ENCODE assay signal across 14 cellular contexts in genomic region chr6:15511248-15512125, GRCh38.
DNase-seq lines count a peak whose midpoint lies in the region; ATAC-seq and TF ChIP-seq lines count a peak whose summit lies in the region.
"Had no signal": no experiment of that assay in that cellular context is flagged by ENCODE, and none has a peak within 500 bp of the region (broad histone marks: within the 10 kb centered on the region; RNA-seq: fewer than 3 reads in every experiment).

No MANE protein-coding gene starts in this region.

- TF ChIP-seq CTCF in gastrocnemius medialis (IDR thresholded peaks at IDR 0.05 in 4 of 5, conservative IDR thresholded peaks at IDR 0.05 in 1 of 5) (no peak), prostate gland (IDR thresholded peaks at IDR 0.05) (no peak)

- ATAC-seq in central memory CD8-positive, alpha-beta T cell (replicated peaks; ENCODE audit: extremely low read depth, poor library complexity, severe bottlenecking), result no peak
- ATAC-seq in gastrocnemius medialis (peak; percentile 85 to 86), GM18907 (IDR thresholded peaks at IDR 0.05; ENCODE audit: unreplicated experiment) (no peak)
- ATAC-seq: body of pancreas had no signal

- 89% methylated on average over 14 of the region's 14 CpGs for WGBS in prostate gland

- intact Hi-C loops in activated CD4-positive, alpha-beta T cell treated with anti-CD3 and anti-CD28 coated beads, Interleukin-2, amount 10 ng/mL, durations not matched to agents 24 days and 14 days (cut with micrococcal nuclease), result no loop called here
- intact Hi-C loops in gastrocnemius medialis (cut with DNase I; ENCODE audit: low total_unique reads), result loop anchor here (2.0 to 10.0 kb wide), 4 partner anchors 83 to 621 kb away; no protein-coding TSS in a partner anchor
- intact Hi-C loops in prostate gland (cut with DNase I), result no loop called here

- H3K4me1 Mint-ChIP-seq in activated CD4-positive, alpha-beta T cell treated with anti-CD3 and anti-CD28 coated beads, Interleukin-2, amount 10 ng/mL, durations not matched to agents 24 days and 14 days, result peaks cover 5% of the 10 kb centered on the region
- peaks cover 13% of the 10 kb centered on the region for H3K4me1 Mint-ChIP-seq in central memory CD8-positive, alpha-beta T cell
- peaks cover 38 to 58% of the 10 kb centered on the region in 2 donors for H3K4me1 Mint-ChIP-seq in immature natural killer cell
- H3K4me1 Mint-ChIP-seq: activated CD4-positive, alpha-beta memory T cell treated with anti-CD3 and anti-CD28 coated beads, Interleukin-2, amount 10 ng/mL, durations not matched to agents 7 days and 5 days had no signal

- no peaks in the 10 kb centered on the region for H3K27me3 Mint-ChIP-seq in activated CD4-positive, alpha-beta T cell treated with anti-CD3 and anti-CD28 coated beads, Interleukin-2, amount 10 ng/mL, durations not matched to agents 24 days and 14 days
- no peaks in the 10 kb centered on the region for H3K27me3 Mint-ChIP-seq in central memory CD8-positive, alpha-beta T cell
- H3K27me3 Mint-ChIP-seq in immature natural killer cell (ENCODE audit: low read depth in 3 of 3), result peaks cover 17 to 22% (median 21%) of the 10 kb centered on the region in 3 donors
- H3K27me3 Mint-ChIP-seq: activated CD4-positive, alpha-beta memory T cell treated with anti-CD3 and anti-CD28 coated beads, Interleukin-2, amount 10 ng/mL, durations not matched to agents 7 days and 5 days had no signal

- in situ Hi-C loops in gastrocnemius medialis (cut with MboI; ENCODE audit: low sequenced_read_pairs in 4 of 4), result loop anchor here in 2 of 4 donors (10.0 to 25.0 kb wide), 2 partner anchors 101 to 113 kb away; no protein-coding TSS in a partner anchor

- no peak overlapping the region for H3K4me3 Mint-ChIP-seq in activated CD4-positive, alpha-beta T cell treated with anti-CD3 and anti-CD28 coated beads, Interleukin-2, amount 10 ng/mL, durations not matched to agents 24 days and 14 days
- no peak overlapping the region for H3K4me3 Mint-ChIP-seq in central memory CD8-positive, alpha-beta T cell
- no peak overlapping the region for H3K4me3 Mint-ChIP-seq in immature natural killer cell
- H3K4me3 Mint-ChIP-seq: activated CD4-positive, alpha-beta memory T cell treated with anti-CD3 and anti-CD28 coated beads, Interleukin-2, amount 10 ng/mL, durations not matched to agents 7 days and 5 days had no signal

- H3K9me3 ChIP-seq in gastrocnemius medialis (no peaks in the 10 kb centered on the region), prostate gland (no peaks in the 10 kb centered on the region)
- H3K9me3 ChIP-seq: body of pancreas, upper lobe of left lung had no signal

- peaks cover 0 to 10% of the 10 kb centered on the region in 2 donors for H3K36me3 ChIP-seq in gastrocnemius medialis
- H3K36me3 ChIP-seq in prostate gland, result no peaks in the 10 kb centered on the region

- peak overlapping the region; percentile 20 for H3K27ac Mint-ChIP-seq in activated CD4-positive, alpha-beta T cell treated with anti-CD3 and anti-CD28 coated beads, Interleukin-2, amount 10 ng/mL, durations not matched to agents 24 days and 14 days
- H3K27ac Mint-ChIP-seq in central memory CD8-positive, alpha-beta T cell (ENCODE audit: low read depth), result peak overlapping the region; percentile 81
- H3K27ac Mint-ChIP-seq in immature natural killer cell, result peak overlapping the region in 4 of 6 donors; percentile 28 to 79 (median 55)
- H3K27ac Mint-ChIP-seq: activated CD4-positive, alpha-beta memory T cell treated with anti-CD3 and anti-CD28 coated beads, Interleukin-2, amount 10 ng/mL, durations not matched to agents 7 days and 5 days had no signal

- no peak for DNase-seq in activated CD4-positive, alpha-beta T cell treated with anti-CD3 and anti-CD28 coated beads, Interleukin-2, amount 10 ng/mL, durations not matched to agents 24 days and 14 days
- no peak for DNase-seq in activated CD4-positive, alpha-beta T cell treated with anti-CD3 and anti-CD28 coated beads for 4 hours
- DNase-seq in central memory CD8-positive, alpha-beta T cell (ENCODE audit: low spot score in 2 of 2), result no peak
- DNase-seq in immature natural killer cell (no peak), gastrocnemius medialis (peak; percentile 89 to 97), prostate gland (ENCODE audit: low spot score) (no peak), kidney glomerular epithelial cell (lab: John Stamatoyannopoulos, UW) (no peak)
- DNase-seq: activated CD4-positive, alpha-beta memory T cell treated with anti-CD3 and anti-CD28 coated beads, Interleukin-2, amount 10 ng/mL, durations not matched to agents 7 days and 5 days; activated gamma-delta T cell; body of pancreas; effector CD4-positive, alpha-beta T cell; upper lobe of left lung had no signal

- H3K27ac ChIP-seq in gastrocnemius medialis, result peak overlapping the region; percentile 86 to 92 (median 88)
- H3K27ac ChIP-seq in prostate gland, result no peak overlapping the region
- H3K27ac ChIP-seq: 22Rv1, body of pancreas, upper lobe of left lung had no signal

- H3K4me3 ChIP-seq in gastrocnemius medialis, result no peak overlapping the region
- no peak overlapping the region for H3K4me3 ChIP-seq in prostate gland
- H3K4me3 ChIP-seq: body of pancreas, upper lobe of left lung had no signal

- H3K4me1 ChIP-seq in gastrocnemius medialis, result peaks cover 36 to 53% of the 10 kb centered on the region in 2 donors
- no peaks in the 10 kb centered on the region for H3K4me1 ChIP-seq in prostate gland (replicated peaks)
- H3K4me1 ChIP-seq: body of pancreas had no signal

- H3K9me3 Mint-ChIP-seq in activated CD4-positive, alpha-beta T cell treated with anti-CD3 and anti-CD28 coated beads, Interleukin-2, amount 10 ng/mL, durations not matched to agents 24 days and 14 days, result no peaks in the 10 kb centered on the region
- no peaks in the 10 kb centered on the region for H3K9me3 Mint-ChIP-seq in central memory CD8-positive, alpha-beta T cell
- no peaks in the 10 kb centered on the region for H3K9me3 Mint-ChIP-seq in immature natural killer cell
- H3K9me3 Mint-ChIP-seq: activated CD4-positive, alpha-beta memory T cell treated with anti-CD3 and anti-CD28 coated beads, Interleukin-2, amount 10 ng/mL, durations not matched to agents 7 days and 5 days had no signal

- TF ChIP-seq POLR2A in gastrocnemius medialis (IDR thresholded peaks at IDR 0.05) (no peak), prostate gland (IDR thresholded peaks at IDR 0.05) (no peak)

- H3K36me3 Mint-ChIP-seq in activated CD4-positive, alpha-beta T cell treated with anti-CD3 and anti-CD28 coated beads, Interleukin-2, amount 10 ng/mL, durations not matched to agents 24 days and 14 days (ENCODE audit: low read depth), result peaks cover 70% of the 10 kb centered on the region
- peaks cover 49% of the 10 kb centered on the region for H3K36me3 Mint-ChIP-seq in central memory CD8-positive, alpha-beta T cell (ENCODE audit: insufficient read depth)
- peaks cover 13 to 41% (median 20%) of the 10 kb centered on the region in 3 donors for H3K36me3 Mint-ChIP-seq in immature natural killer cell

- H3K27me3 ChIP-seq in gastrocnemius medialis (no peaks in the 10 kb centered on the region), prostate gland (replicated peaks; ENCODE audit: insufficient read depth) (no peaks in the 10 kb centered on the region)
- H3K27me3 ChIP-seq: body of pancreas, upper lobe of left lung had no signal

Comparison
In these comparisons a context has a peak if more than half of its experiments do, and no peak if none do; other contexts are left out.
1. DNase-seq: peak in gastrocnemius medialis (2 of 2); none in activated CD4-positive, alpha-beta T cell treated with anti-CD3 and anti-CD28 coated beads, Interleukin-2, amount 10 ng/mL, durations not matched to agents 24 days and 14 days (single experiment), activated CD4-positive, alpha-beta T cell treated with anti-CD3 and anti-CD28 coated beads for 4 hours (0 of 2), central memory CD8-positive, alpha-beta T cell (0 of 2), immature natural killer cell (0 of 3), prostate gland (single experiment) and kidney glomerular epithelial cell (single experiment).
2. H3K27ac Mint-ChIP-seq: peak in every context shown above with its lines; median percentile 81 in central memory CD8-positive, alpha-beta T cell; 55 in immature natural killer cell; 20 in activated CD4-positive, alpha-beta T cell treated with anti-CD3 and anti-CD28 coated beads, Interleukin-2, amount 10 ng/mL, durations not matched to agents 24 days and 14 days.
3. ATAC-seq: peak in gastrocnemius medialis (2 of 2); none in central memory CD8-positive, alpha-beta T cell (single experiment) and GM18907 (single experiment).
4. H3K27ac ChIP-seq: peak in gastrocnemius medialis (4 of 4); none in prostate gland (0 of 2).